Comparison of ENCODE assay signal across 1 cellular context in the genomic region with DNA sequence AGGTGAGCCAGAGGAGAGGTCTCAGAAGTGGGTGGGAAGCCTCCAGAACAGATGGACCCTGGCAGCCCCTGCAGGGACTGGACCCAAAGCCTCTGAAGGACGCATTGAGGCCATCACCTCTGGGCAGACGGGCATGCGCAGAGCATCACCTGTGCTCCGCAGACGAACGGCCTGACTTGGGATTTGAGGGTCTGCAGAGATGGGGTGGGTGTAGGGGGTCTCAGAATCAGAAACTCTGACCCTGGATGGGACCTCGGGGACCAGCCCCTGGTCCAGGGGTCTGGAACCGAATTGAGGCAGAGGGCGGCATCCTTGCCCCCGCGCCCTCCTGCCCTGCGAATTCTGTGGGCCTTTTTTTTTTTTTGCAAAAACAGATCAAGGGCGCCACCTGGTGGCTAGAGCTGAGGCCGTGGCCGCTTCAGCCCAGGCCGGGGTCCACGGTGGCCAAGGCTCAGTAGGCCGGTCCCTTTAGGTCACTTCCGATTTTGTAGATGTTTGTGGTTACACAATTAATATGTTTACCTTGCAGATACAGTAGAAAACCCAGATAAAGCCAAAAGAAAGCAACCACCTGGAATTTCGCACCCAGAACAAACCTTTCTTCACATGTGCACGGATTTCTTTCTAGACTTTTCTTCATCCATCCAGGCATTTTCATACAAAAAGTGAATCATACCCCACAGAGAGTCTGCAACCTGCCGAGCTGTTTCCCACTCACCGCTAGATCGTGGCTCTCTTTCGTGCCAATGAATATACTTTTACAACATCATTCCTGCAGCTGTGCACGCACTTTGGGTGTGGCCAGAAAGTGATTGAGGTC.
TF ChIP-seq lines count a peak whose summit lies in the region.

No MANE protein-coding gene starts in this region.

TF ChIP-seq in SK-N-SH treated with all-trans-retinoic acid at 6 μM for 48 hours, 23 proteins besides CTCF, POLR2A, EP300 and RAD21 (continued from another document):
- TF ChIP-seq, protein P1, sequence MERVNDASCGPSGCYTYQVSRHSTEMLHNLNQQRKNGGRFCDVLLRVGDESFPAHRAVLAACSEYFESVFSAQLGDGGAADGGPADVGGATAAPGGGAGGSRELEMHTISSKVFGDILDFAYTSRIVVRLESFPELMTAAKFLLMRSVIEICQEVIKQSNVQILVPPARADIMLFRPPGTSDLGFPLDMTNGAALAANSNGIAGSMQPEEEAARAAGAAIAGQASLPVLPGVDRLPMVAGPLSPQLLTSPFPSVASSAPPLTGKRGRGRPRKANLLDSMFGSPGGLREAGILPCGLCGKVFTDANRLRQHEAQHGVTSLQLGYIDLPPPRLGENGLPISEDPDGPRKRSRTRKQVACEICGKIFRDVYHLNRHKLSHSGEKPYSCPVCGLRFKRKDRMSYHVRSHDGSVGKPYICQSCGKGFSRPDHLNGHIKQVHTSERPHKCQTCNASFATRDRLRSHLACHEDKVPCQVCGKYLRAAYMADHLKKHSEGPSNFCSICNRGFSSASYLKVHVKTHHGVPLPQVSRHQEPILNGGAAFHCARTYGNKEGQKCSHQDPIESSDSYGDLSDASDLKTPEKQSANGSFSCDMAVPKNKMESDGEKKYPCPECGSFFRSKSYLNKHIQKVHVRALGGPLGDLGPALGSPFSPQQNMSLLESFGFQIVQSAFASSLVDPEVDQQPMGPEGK (CRISPR knock-in tag; IDR thresholded peaks at IDR 0.05; ENCODE audit: borderline replicate concordance) = no peak
- TF ChIP-seq OSR1 (CRISPR knock-in tag; IDR thresholded peaks at IDR 0.05) (no peak), BACH2 (CRISPR knock-in tag; IDR thresholded peaks at IDR 0.05; ENCODE audit: borderline replicate concordance) (no peak), ZC3H10 (CRISPR knock-in tag; IDR thresholded peaks at IDR 0.05) (no peak), ZFP30 (CRISPR knock-in tag; IDR thresholded peaks at IDR 0.05) (no peak), ZNF70 (CRISPR knock-in tag; IDR thresholded peaks at IDR 0.05) (no peak)
TF ChIP-seq in SK-N-SH treated with all-trans-retinoic acid at 6 μM for 48 hours: peak in this region for 0.
